20 cellular contexts compared by ENCODE assay signal in genomic region chr13:110199046-110199831, GRCh38.
DNase-seq lines count a peak whose midpoint lies in the region; ATAC-seq and TF ChIP-seq lines count a peak whose summit lies in the region.
"Had no signal": no experiment of that assay in that cellular context is flagged by ENCODE, and none has a peak within 500 bp of the region (broad histone marks: within the 10 kb centered on the region; RNA-seq: fewer than 3 reads in every experiment).

No MANE protein-coding gene starts in this region.

- no peaks in the 10 kb centered on the region for H3K79me1 ChIP-seq in H9 (ENCODE audit: insufficient read depth, low read depth, low read length, poor library complexity, severe bottlenecking)

- H2AFZ ChIP-seq in H9 (ENCODE audit: low read length) = no peak overlapping the region

- H3K4me2 ChIP-seq in H9 (ENCODE audit: insufficient read depth, insufficient read length, low read length) = no peak overlapping the region
- H3K4me2 ChIP-seq: SK-N-SH had no signal

- H3K4me3 Mint-ChIP-seq in H9 (no peak overlapping the region), brain (no peak overlapping the region), mesothelial cell of epicardium (no peak overlapping the region)
- H3K4me3 Mint-ChIP-seq: CD4-positive, alpha-beta memory T cell had no signal

- H3K4ac ChIP-seq in H9 (ENCODE audit: low read depth, low read length) = no peak overlapping the region

- H2BK5ac ChIP-seq in H9 (ENCODE audit: insufficient read length, low read length) = no peak overlapping the region

- no peak overlapping the region for H2BK15ac ChIP-seq in H9 (ENCODE audit: low read depth, low read length)

- TF ChIP-seq CTCF in H9 (conservative IDR thresholded peaks at IDR 0.05) (no peak), brain (conservative IDR thresholded peaks at IDR 0.05) (no peak), mesothelial cell of epicardium (IDR thresholded peaks at IDR 0.05; ENCODE audit: unreplicated experiment) (no peak), upper lobe of right lung (IDR thresholded peaks at IDR 0.05) (no peak), Peyer's patch (IDR thresholded peaks at IDR 0.05) (no peak)

- no peak overlapping the region for H2BK20ac ChIP-seq in H9 (ENCODE audit: low read depth, low read length, poor library complexity, severe bottlenecking)

- no peak overlapping the region for H3K56ac ChIP-seq in H9 (ENCODE audit: insufficient read length, low read depth, low read length)

- H2BK12ac ChIP-seq in H9 (ENCODE audit: insufficient read length, low read depth, low read length) = no peak overlapping the region

- no peak overlapping the region for H3K14ac ChIP-seq in H9 (ENCODE audit: insufficient read depth, low read length)

- H3K27ac Mint-ChIP-seq in H9 (peak overlapping the region in 2 of 3 experiments; percentile 22 to 87; a peak in 4 of 7 replicates), brain (peak overlapping the region in 4 of 5 experiments; percentile 3 to 82 (median 11)), mesothelial cell of epicardium (peak overlapping the region; percentile 87)

- no peak overlapping the region for H4K5ac ChIP-seq in H9 (ENCODE audit: insufficient read length, low read depth, low read length)

- H3K9me3 ChIP-seq in H9 (ENCODE audit: control insufficient read depth, low read depth, low read length) (no peaks in the 10 kb centered on the region), upper lobe of right lung (no peaks in the 10 kb centered on the region), Peyer's patch (no peaks in the 10 kb centered on the region)
- H3K9me3 ChIP-seq: SK-N-SH had no signal

- peaks cover 33% of the 10 kb centered on the region for H3K36me3 ChIP-seq in upper lobe of right lung
- peaks cover 0 to 9% (median 0%) of the 10 kb centered on the region in 3 donors for H3K36me3 ChIP-seq in Peyer's patch

- no peak overlapping the region for H4K91ac ChIP-seq in H9 (ENCODE audit: insufficient read length, low read depth, low read length)

- no peak overlapping the region for H2BK120ac ChIP-seq in H9 (ENCODE audit: low read depth, low read length, poor library complexity, severe bottlenecking)

- H3K4me1 Mint-ChIP-seq in H9 = peaks cover 0 to 5% of the 10 kb centered on the region in 2 experiments; a peak in 2 of 4 replicates
- H3K4me1 Mint-ChIP-seq in brain = peaks cover 6% of the 10 kb centered on the region
- peaks cover 14% of the 10 kb centered on the region for H3K4me1 Mint-ChIP-seq in mesothelial cell of epicardium
- H3K4me1 Mint-ChIP-seq: CD4-positive, alpha-beta memory T cell had no signal

- H3K27me3 ChIP-seq in H9 (ENCODE audit: insufficient read depth, low read length) = no peaks in the 10 kb centered on the region
- no peaks in the 10 kb centered on the region for H3K27me3 ChIP-seq in upper lobe of right lung
- no peaks in the 10 kb centered on the region for H3K27me3 ChIP-seq in Peyer's patch

- intact Hi-C loops in upper lobe of right lung (cut with DNase I) = no loop called here

- no peaks in the 10 kb centered on the region for H4K20me1 ChIP-seq in H9 (ENCODE audit: control insufficient read depth, insufficient read depth, insufficient read length)

- peak; percentile 21 for ATAC-seq in upper lobe of right lung
- ATAC-seq in GM21619 (IDR thresholded peaks at IDR 0.05; ENCODE audit: unreplicated experiment) = no peak

- no peak overlapping the region for H3T11ph ChIP-seq in H9 (ENCODE audit: low read length)

- no peaks in the 10 kb centered on the region for H3K23me2 ChIP-seq in H9 (ENCODE audit: insufficient read length, low read depth, low read length, poor library complexity, severe bottlenecking)

- no peak overlapping the region for H3K4me3 ChIP-seq in upper lobe of right lung
- no peak overlapping the region for H3K4me3 ChIP-seq in Peyer's patch

- no peak overlapping the region for H3K27ac ChIP-seq in H9 (ENCODE audit: insufficient read length, low read depth, low read length)
- no peak overlapping the region for H3K27ac ChIP-seq in upper lobe of right lung
- no peak overlapping the region for H3K27ac ChIP-seq in Peyer's patch

- TF ChIP-seq POLR2A in Peyer's patch (IDR thresholded peaks at IDR 0.05) = no peak

- peaks cover 0 to 3% of the 10 kb centered on the region in 2 experiments; a peak in 1 of 5 replicates for H3K9me3 Mint-ChIP-seq in H9
- H3K9me3 Mint-ChIP-seq in brain = no peaks in the 10 kb centered on the region
- no peaks in the 10 kb centered on the region for H3K9me3 Mint-ChIP-seq in mesothelial cell of epicardium
- H3K9me3 Mint-ChIP-seq: CD4-positive, alpha-beta memory T cell had no signal

- H3K36me3 Mint-ChIP-seq in H9 (ENCODE audit: insufficient read depth in 1 of 3, low read depth in 3 of 3) = peaks cover 3 to 27% (median 4%) of the 10 kb centered on the region in 3 experiments; a peak in 5 of 7 replicates
- peaks cover 8% of the 10 kb centered on the region for H3K36me3 Mint-ChIP-seq in brain
- peaks cover 32% of the 10 kb centered on the region for H3K36me3 Mint-ChIP-seq in mesothelial cell of epicardium
- H3K36me3 Mint-ChIP-seq: CD4-positive, alpha-beta memory T cell had no signal

- H3K27me3 Mint-ChIP-seq in H9 (ENCODE audit: low read depth) (no peaks in the 10 kb centered on the region), brain (peaks cover 5% of the 10 kb centered on the region), mesothelial cell of epicardium (ENCODE audit: low read depth) (no peaks in the 10 kb centered on the region)

- H3K4me1 ChIP-seq in H9 (ENCODE audit: insufficient read depth, low read length) (no peaks in the 10 kb centered on the region), upper lobe of right lung (no peaks in the 10 kb centered on the region), Peyer's patch (no peaks in the 10 kb centered on the region)

- no peak overlapping the region for H3K18ac ChIP-seq in H9 (ENCODE audit: insufficient read length, low read depth, low read length)

- no peaks in the 10 kb centered on the region for H3K79me2 ChIP-seq in H9 (ENCODE audit: insufficient read depth, low read length)

- WGBS in H9 (ENCODE audit: extremely low coverage, insufficient read length, low lambda C conversion rate) = no CpG with 5 or more reads among the region's 18 CpGs

- no peak overlapping the region for H3K9ac ChIP-seq in H9 (ENCODE audit: extremely low read depth, insufficient read length, low read length)
- H3K9ac ChIP-seq: SK-N-SH had no signal

- H3K23ac ChIP-seq in H9 (ENCODE audit: insufficient read length, low read depth, low read length) = no peak overlapping the region

- no peak overlapping the region for H2AK5ac ChIP-seq in H9 (ENCODE audit: insufficient read length, low read length)

- H4K8ac ChIP-seq in H9 (replicated peaks; ENCODE audit: insufficient read length, low read depth, low read length) = no peak overlapping the region

- DNase-seq in H9 (no peak), mesothelial cell of epicardium (ENCODE audit: low spot score in 2 of 2, unreplicated experiment in 2 of 2) (no peak), upper lobe of right lung (no peak), NCI-H2081 (lab: John Stamatoyannopoulos, UW) (no peak), Peyer's patch (no peak)
- DNase-seq: Calu3; CD4-positive, alpha-beta memory T cell; DMS153; KBM-7; MM.1S; NCI-H1048; NCI-H1436; NCI-H1930; NCI-H524; NCI-H774; NK-92 treated with Interleukin-12 subunit alpha and Interleukin-12 subunit beta, amount 100 ng/mL, for 24 hours; SIG-M5; SK-N-SH had no signal

Comparison
In these comparisons a context has a peak if more than half of its experiments do, and no peak if none do; other contexts are left out.
1. H3K27ac Mint-ChIP-seq: peak in every context shown above with its lines; median percentile 87 in mesothelial cell of epicardium; 54 in H9; 11 in brain.